In genomic region chr9:129665814-129666511, GRCh38 we compare ENCODE assay signal across 9 cellular contexts. TPM values are rescaled to one million over a fixed set of nuclear protein-coding genes. Genes with fewer than 3 reads are reported as not detected.
DNase-seq lines count a peak whose midpoint lies in the region; ATAC-seq lines count a peak whose summit lies in the region.
"Had no signal": no experiment of that assay in that cellular context is flagged by ENCODE, and none has a peak within 500 bp of the region (broad histone marks: within the 10 kb centered on the region; RNA-seq: fewer than 3 reads in every experiment).

No MANE protein-coding gene starts in this region.

- no peaks in the 10 kb centered on the region for H3K36me3 ChIP-seq in GM23248 (ENCODE audit: low read depth)

- H3K4me1 ChIP-seq in GM23248 (ENCODE audit: insufficient read depth): peaks cover 30% of the 10 kb centered on the region

- H3K27me3 ChIP-seq in GM23248 (replicated peaks; ENCODE audit: insufficient read depth): no peaks in the 10 kb centered on the region

- H3K36me3 Mint-ChIP-seq in activated T-cell treated with anti-CD3 and anti-CD28 coated beads, Interleukin-2, amount 50 U/mL, for 4 hours (ENCODE audit: insufficient read depth): no peaks in the 10 kb centered on the region

- H2AFZ ChIP-seq in GM23248: no peak overlapping the region

- H3K27ac ChIP-seq in GM23248: peak overlapping the region; percentile 99

- H3K4me3 Mint-ChIP-seq in activated T-cell treated with anti-CD3 and anti-CD28 coated beads, Interleukin-2, amount 50 U/mL, for 4 hours: peak overlapping the region; percentile 60

- peak overlapping the region; percentile 94 for H3K9ac ChIP-seq in GM23248

- ATAC-seq in activated T-cell treated with anti-CD3 and anti-CD28 coated beads, Interleukin-2, amount 50 U/mL, for 4 hours: peak; percentile 41 to 48
- peak; percentile 38 for ATAC-seq in stimulated activated naive CD8-positive, alpha-beta T cell treated with anti-CD3 and anti-CD28 coated beads, Interleukin-15, Interleukin-2, amounts not matched to agents 100 U/mL and 50 U/mL, for 24 hours

- in situ Hi-C loops in GM23248 (cut with MboI): no loop called here

- H3K4me3 ChIP-seq in GM23248 (peak overlapping the region; percentile 82), iPS-11a (ENCODE audit: low read depth, low read length) (peak overlapping the region; percentile 48)

- no peaks in the 10 kb centered on the region for H3K9me3 ChIP-seq in GM23248 (ENCODE audit: low read depth)

- H4K20me1 ChIP-seq in GM23248 (ENCODE audit: insufficient read depth): no peaks in the 10 kb centered on the region

- peaks cover 4% of the 10 kb centered on the region for H3K4me1 Mint-ChIP-seq in activated T-cell treated with anti-CD3 and anti-CD28 coated beads, Interleukin-2, amount 50 U/mL, for 4 hours (ENCODE audit: low read depth)

- H3K79me2 ChIP-seq in GM23248 (ENCODE audit: insufficient read depth): peaks cover 49% of the 10 kb centered on the region

- 0 to 1% methylated on average over 29 to 66 of the region's 87 CpGs for WGBS in GM23248 (ENCODE audit: low coverage in 1 of 2, low lambda C conversion rate in 2 of 2, missing lambda C conversion rate in 2 of 2), 2 experiments

- peaks cover 29% of the 10 kb centered on the region for H3F3A ChIP-seq in GM23248 (ENCODE audit: insufficient read depth)

- H3K9me3 Mint-ChIP-seq in activated T-cell treated with anti-CD3 and anti-CD28 coated beads, Interleukin-2, amount 50 U/mL, for 4 hours: no peaks in the 10 kb centered on the region

- peaks cover 21% of the 10 kb centered on the region for H3K27me3 Mint-ChIP-seq in activated T-cell treated with anti-CD3 and anti-CD28 coated beads, Interleukin-2, amount 50 U/mL, for 4 hours (ENCODE audit: low read depth)

- H3K4me2 ChIP-seq in GM23248 (ENCODE audit: unreplicated experiment): peak overlapping the region; percentile 91

- H3K9me2 ChIP-seq in GM23248 (ENCODE audit: insufficient read depth): no peaks in the 10 kb centered on the region

- DNase-seq in GM23248 (peak; percentile 64), NCI-H2081 treated with DMSO at 0.1 percent for 48 hours (lab: John Stamatoyannopoulos, UW) (no peak), COR-L47 (lab: John Stamatoyannopoulos, UW) (no peak)
- no peak for DNase-seq in activated T-cell treated with anti-CD3 and anti-CD28 coated beads, Interleukin-2, amount 50 U/mL, for 4 hours
- no peak for DNase-seq in stimulated activated naive CD8-positive, alpha-beta T cell treated with anti-CD3 and anti-CD28 coated beads, Interleukin-15, Interleukin-2, amounts not matched to agents 100 U/mL and 50 U/mL, for 24 hours
- no peak for DNase-seq in stimulated activated CD8-positive, alpha-beta memory T cell treated with anti-CD3 and anti-CD28 coated beads, Interleukin-4, amount 100 ng/mL, for 48 hours
- DNase-seq: Kasumi-1 had no signal

RNA-seq across cellular contexts. Expression of gene PRRX2, which starts 0.5 kb away (rescaled TPM):
- total RNA-seq in GM23248 (2014; rRNA removed; shearing (Covaris generic)): 145 and 169 TPM in 2 replicates
- 137 and 141 TPM in 2 replicates for polyA plus RNA-seq in GM23248 (2016; fragmentation: Nextera tagmentation; extraction: Ambion mirVana)
- 1 to 10 TPM in 1 of 3 donors, under 1 TPM in 2; 0.50 to 1.3 (median 0.57) TPM for total RNA-seq in activated T-cell treated with anti-CD3 and anti-CD28 coated beads, Interleukin-2, amount 50 U/mL, for 4 hours
- total RNA-seq: mononuclear cell had no signal

RNA-seq across cellular contexts. Expression of gene ASB6, which starts 24.0 kb away (rescaled TPM):
- total RNA-seq in GM23248 (2014; rRNA removed; shearing (Covaris generic)): 22.9 and 24.9 TPM in 2 replicates
- polyA plus RNA-seq in GM23248 (2016; fragmentation: Nextera tagmentation; extraction: Ambion mirVana): 24.1 and 24.4 TPM in 2 replicates
- 10 to 100 TPM; 32.1 to 35.3 (median 35.1) TPM for total RNA-seq in activated T-cell treated with anti-CD3 and anti-CD28 coated beads, Interleukin-2, amount 50 U/mL, for 4 hours

RNA-seq across cellular contexts. Expression of gene NTMT1, which starts 40.0 kb away (rescaled TPM):
- 32.6 and 44.5 TPM in 2 replicates for total RNA-seq in GM23248 (2014; rRNA removed; shearing (Covaris generic))
- 115 TPM in 2 replicates for polyA plus RNA-seq in GM23248 (2016; fragmentation: Nextera tagmentation; extraction: Ambion mirVana)
- total RNA-seq in activated T-cell treated with anti-CD3 and anti-CD28 coated beads, Interleukin-2, amount 50 U/mL, for 4 hours: 100 to 1,000 TPM in 1 of 3 donors, 10 to 100 TPM in 2; 93.4 to 111 (median 96.6) TPM

RNA-seq across cellular contexts. Expression of gene C9orf50, which starts 45.1 kb away (rescaled TPM):
- total RNA-seq in GM23248 (2014; rRNA removed; shearing (Covaris generic)): 0.32 TPM in 1 of 2 replicates, not detected in the other
- polyA plus RNA-seq in GM23248 (2016; fragmentation: Nextera tagmentation; extraction: Ambion mirVana): 0.23 and 0.56 TPM in 2 replicates
- not detected for total RNA-seq in activated T-cell treated with anti-CD3 and anti-CD28 coated beads, Interleukin-2, amount 50 U/mL, for 4 hours
- total RNA-seq: mononuclear cell had no signal

Comparison
In these comparisons a context has a peak if more than half of its experiments do, and no peak if none do; other contexts are left out.
1. RNA of gene PRRX2, which starts 0.5 kb away (total RNA-seq): 145 to 169 TPM in GM23248; 0.50 to 1.3 TPM in activated T-cell treated with anti-CD3 and anti-CD28 coated beads, Interleukin-2, amount 50 U/mL, for 4 hours; every median in the first group is over 10 times any median in the second.